In genomic region chr1:235573880-235574279, GRCh38 we compare ENCODE assay signal across 11 cellular contexts.
"Had no signal": no experiment of that assay in that cellular context is flagged by ENCODE, and none has a peak within 500 bp of the region (broad histone marks: within the 10 kb centered on the region; RNA-seq: fewer than 3 reads in every experiment).

No MANE protein-coding gene starts in this region.

- ATAC-seq: GM23338, HCT116 had no signal

- H3K9ac ChIP-seq: GM23248 had no signal

- H3K9me3 ChIP-seq: HAP-1 had no signal

- DNase-seq: GM23248, GOT3, H7, H9, HCEC 1CT, HFFc6 had no signal

- H3K4me3 ChIP-seq: GM23248, GM23338, HAP-1 had no signal

- H3K4me1 ChIP-seq: HAP-1 had no signal

- H2AFZ ChIP-seq: GM23248, GM23338 had no signal

- FAIRE-seq: H1, H54 had no signal

- H3K27ac ChIP-seq: GM23248 had no signal

- H3K4me2 ChIP-seq: GM23338 had no signal
